ENCODE assay signal across 27 cellular contexts in the genomic region with DNA sequence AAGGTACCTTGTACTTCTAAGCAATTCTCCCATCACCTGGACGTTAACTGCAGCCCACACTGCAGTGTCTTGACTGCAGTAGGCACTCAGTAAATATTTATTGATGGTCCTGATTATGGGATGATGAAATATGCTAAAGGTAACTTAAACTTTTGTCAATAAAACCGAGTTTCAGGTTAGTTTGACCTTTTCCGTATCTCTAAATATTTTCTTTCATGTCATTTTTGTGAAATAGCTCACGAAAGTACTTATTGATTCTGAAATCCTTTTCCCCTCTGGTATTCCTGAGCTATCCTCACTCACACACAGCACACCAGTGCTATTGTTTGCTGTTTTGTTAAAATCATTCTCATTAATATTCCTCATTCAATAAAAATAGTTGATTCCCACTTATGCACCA.
"Had no signal": no experiment of that assay in that cellular context is flagged by ENCODE, and none has a peak within 500 bp of the region (broad histone marks: within the 10 kb centered on the region; RNA-seq: fewer than 3 reads in every experiment).

No MANE protein-coding gene starts in this region.

- ATAC-seq: left ventricle myocardium superior; lower lobe of right lung; naive thymus-derived CD8-positive, alpha-beta T cell; pancreas; right cardiac atrium; stimulated activated effector memory CD8-positive, alpha-beta T cell treated with anti-CD3 and anti-CD28 coated beads, Interleukin-12 subunit alpha, Interleukin-12 subunit beta, amount 100 ng/mL, for 72 hours; upper lobe of right lung had no signal

- DNase-seq: islet precursor cell; left ventricle myocardium superior; lower lobe of right lung; mammary epithelial cell; mesenchymal stem cell; naive thymus-derived CD8-positive, alpha-beta T cell; nucleus accumbens; pancreas; posterior cingulate gyrus; retina; right cardiac atrium; sigmoid colon; small intestine; spleen; stimulated activated CD4-positive, alpha-beta T cell treated with anti-CD3 and anti-CD28 coated beads, Interleukin-4, amount 100 ng/mL, for 24 hours; stimulated activated naive CD4-positive, alpha-beta T cell; tibial artery; trophoblast cell; upper lobe of right lung had no signal

- H3K36me3 ChIP-seq: lower lobe of right lung, pancreas, prostate gland, sigmoid colon, spleen, suprapubic skin, thoracic aorta, tibial artery, upper lobe of right lung had no signal

- H3K27ac Mint-ChIP-seq: nephron; stimulated activated effector memory CD8-positive, alpha-beta T cell treated with anti-CD3 and anti-CD28 coated beads, Interleukin-12 subunit alpha, Interleukin-12 subunit beta, amount 100 ng/mL, for 72 hours; stimulated activated naive CD8-positive, alpha-beta T cell treated with anti-CD3 and anti-CD28 coated beads, Interleukin-15, Interleukin-2, amounts not matched to agents 100 ng/mL and 50 ng/mL, for 24 hours had no signal

- H3K27me3 ChIP-seq: hepatocyte, pancreas, sigmoid colon, spleen, suprapubic skin, tibial artery, upper lobe of right lung had no signal

- H3K4me3 ChIP-seq: hepatocyte, lower lobe of right lung, pancreas, prostate gland, sigmoid colon, spleen, suprapubic skin, thoracic aorta, tibial artery, upper lobe of right lung had no signal

- H3K4me1 ChIP-seq: lower lobe of right lung, pancreas, prostate gland, spleen, suprapubic skin, tibial artery, upper lobe of right lung had no signal

- H3K4me3 Mint-ChIP-seq: naive thymus-derived CD8-positive, alpha-beta T cell; nephron; neural crest cell; stimulated activated effector memory CD8-positive, alpha-beta T cell treated with anti-CD3 and anti-CD28 coated beads, Interleukin-12 subunit alpha, Interleukin-12 subunit beta, amount 100 ng/mL, for 72 hours; stimulated activated naive CD8-positive, alpha-beta T cell treated with anti-CD3 and anti-CD28 coated beads, Interleukin-15, Interleukin-2, amounts not matched to agents 100 ng/mL and 50 ng/mL, for 24 hours had no signal

- H3K4me1 Mint-ChIP-seq: naive thymus-derived CD8-positive, alpha-beta T cell; nephron; neural crest cell; stimulated activated effector memory CD8-positive, alpha-beta T cell treated with anti-CD3 and anti-CD28 coated beads, Interleukin-12 subunit alpha, Interleukin-12 subunit beta, amount 100 ng/mL, for 72 hours had no signal

- H3K27ac ChIP-seq: hepatocyte, lower lobe of right lung, pancreas, prostate gland, sigmoid colon, spleen, suprapubic skin, thoracic aorta, tibial artery, upper lobe of right lung had no signal

- H3K9me3 ChIP-seq: prostate gland, suprapubic skin, thoracic aorta, upper lobe of right lung had no signal

- H3K36me3 Mint-ChIP-seq: stimulated activated effector memory CD8-positive, alpha-beta T cell treated with anti-CD3 and anti-CD28 coated beads, Interleukin-12 subunit alpha, Interleukin-12 subunit beta, amount 100 ng/mL, for 72 hours had no signal
